ENCODE assay signal across 1 cellular context in genomic region chr6:158972241-158973233, GRCh38.
TF ChIP-seq lines count a peak whose summit lies in the region.

No MANE protein-coding gene starts in this region.

TF ChIP-seq in K562, 482 proteins besides CTCF, POLR2A, EP300 and RAD21 (continued from another document):
- TF ChIP-seq MNT (conservative IDR thresholded peaks at IDR 0.05) (0 out of 4 replicates have a peak, but pooled peaks of 1 of the 2 experiments have one; percentile 21), LARP7 (IDR thresholded peaks at IDR 0.05) (no peak), BRD4 (IDR thresholded peaks at IDR 0.05) (0 out of 2 replicates have a peak, but pooled peaks have one; percentile 58), GTF2B (IDR thresholded peaks at IDR 0.05; ENCODE audit: extremely low read depth, insufficient read length) (no peak), HDAC8 (tag; IDR thresholded peaks at IDR 0.05) (no peak), JUND (IDR thresholded peaks at IDR 0.05; ENCODE audit: borderline replicate concordance, low read depth, low read length) (peak; percentile 3; the same call in 1 of the 2 replicates), JUND (tag; IDR thresholded peaks at IDR 0.05; ENCODE audit: borderline replicate concordance, low read depth, low read length) (no peak), FOXP1 (CRISPR knock-in tag; IDR thresholded peaks at IDR 0.05) (no peak), SMAD2 (IDR thresholded peaks at IDR 0.05; ENCODE audit: low read depth, low read length) (no peak), ZNF146 (CRISPR knock-in tag; IDR thresholded peaks at IDR 0.05; ENCODE audit: unreplicated experiment) (no peak), ELF1 (tag; IDR thresholded peaks at IDR 0.05) (no peak), CREB3 (tag; conservative IDR thresholded peaks at IDR 0.05; ENCODE audit: low read depth) (no peak), ZNF76 (CRISPR knock-in tag; IDR thresholded peaks at IDR 0.05; ENCODE audit: borderline replicate concordance) (no peak), ILF3 (IDR thresholded peaks at IDR 0.05; ENCODE audit: borderline replicate concordance) (no peak), HDGF (IDR thresholded peaks at IDR 0.05) (no peak), SIRT6 (IDR thresholded peaks at IDR 0.05; ENCODE audit: low read depth, low read length) (no peak), ZNF551 (CRISPR knock-in tag; IDR thresholded peaks at IDR 0.05) (no peak), DEAF1 (CRISPR knock-in tag; IDR thresholded peaks at IDR 0.05) (peak; percentile 96), PHF20 (IDR thresholded peaks at IDR 0.05; ENCODE audit: partially characterized antibody) (no peak), FOSL1 (tag; conservative IDR thresholded peaks at IDR 0.05) (peak; percentile 45), FOXP4 (CRISPR knock-in tag; IDR thresholded peaks at IDR 0.05; ENCODE audit: borderline replicate concordance) (no peak), TRIM25 (IDR thresholded peaks at IDR 0.05; ENCODE audit: borderline replicate concordance) (no peak), THRB (CRISPR knock-in tag; conservative IDR thresholded peaks at IDR 0.05) (no peak), RFX1 (IDR thresholded peaks at IDR 0.05) (0 out of 2 replicates have a peak, but pooled peaks have one; percentile 7), RBM25 (IDR thresholded peaks at IDR 0.05; ENCODE audit: low read depth, low read length, severe bottlenecking) (no peak), PRDM10 (IDR thresholded peaks at IDR 0.05; ENCODE audit: partially characterized antibody) (no peak), ZBTB7A (IDR thresholded peaks at IDR 0.05; ENCODE audit: borderline replicate concordance, control insufficient read depth, low read depth, low read length) (no peak), TGIF2 (CRISPR knock-in tag; IDR thresholded peaks at IDR 0.05) (no peak), RBM17 (IDR thresholded peaks at IDR 0.05; ENCODE audit: borderline replicate concordance, low read depth, low read length) (no peak), BRF2 (IDR thresholded peaks at IDR 0.05; ENCODE audit: borderline replicate concordance, insufficient read depth, insufficient read length) (no peak)
